In genomic region chr4:67700874-67701850, GRCh38 we compare ENCODE assay signal across 8 cellular contexts. TPM values are rescaled to one million over a fixed set of nuclear protein-coding genes. Genes with fewer than 3 reads are reported as not detected.
DNase-seq lines count a peak whose midpoint lies in the region; ATAC-seq and TF ChIP-seq lines count a peak whose summit lies in the region.

Gene UBA6 (minus strand): TSS chr4:67701155. CDS start chr4:67701119, 36 bp downstream.

- H3K18ac ChIP-seq in IMR-90 (ENCODE audit: low read depth, low read length) = peak within 1 kb of the TSS; percentile 33

- peaks cover 6% of the 10 kb centered on the region; the same call in 1 of the 2 replicates for H3K4me1 ChIP-seq in IMR-90 (ENCODE audit: control insufficient read depth, insufficient read depth, low read length)
- H3K4me1 ChIP-seq in OCI-LY7 (ENCODE audit: insufficient read depth, low read length, poor library complexity, severe bottlenecking) = peaks cover 34% of the 10 kb centered on the region

- in situ Hi-C loops in IMR-90 (cut with MboI; ENCODE audit: low sequenced_read_pairs) = no loop called here

- peak within 1 kb of the TSS; percentile 90 for H3K56ac ChIP-seq in IMR-90 (ENCODE audit: extremely low read depth, insufficient read depth, low read length)

- 0 out of 2 replicates have a peak, but pooled peaks have one; percentile 14 for TF ChIP-seq RAD21 in IMR-90 (IDR thresholded peaks at IDR 0.05; ENCODE audit: low read length)

- H3K4me3 ChIP-seq in IMR-90 (ENCODE audit: insufficient read depth, low read depth, low read length) (peak within 1 kb of the TSS; percentile 86), OCI-LY7 (ENCODE audit: low read depth, low read length, poor library complexity, severe bottlenecking) (peak within 1 kb of the TSS; percentile 90)

- H3K79me1 ChIP-seq in IMR-90 (ENCODE audit: low read depth in 1 of 2, low read length in 2 of 2) = peaks cover 5 to 35% of the 10 kb centered on the region in 2 experiments

- TF ChIP-seq CTCF in IMR-90 (conservative IDR thresholded peaks at IDR 0.05; ENCODE audit: low read depth, low read length) (peak; percentile 45), OCI-LY7 (conservative IDR thresholded peaks at IDR 0.05; ENCODE audit: low read length) (peak; percentile 74)

- H2BK20ac ChIP-seq in IMR-90 (ENCODE audit: low read depth, low read length) = peak within 1 kb of the TSS; percentile 60; the same call in 1 of the 2 replicates

- H3K36me3 ChIP-seq in IMR-90 (ENCODE audit: control insufficient read depth, insufficient read depth, low read length) (no peaks in the 10 kb centered on the region; the same call in 1 of the 2 replicates), OCI-LY7 (ENCODE audit: insufficient read depth, low read length) (peaks cover 53% of the 10 kb centered on the region)

- H3K14ac ChIP-seq in IMR-90 (replicated peaks; ENCODE audit: low read depth, low read length) = peak within 1 kb of the TSS; percentile 88

- CTCF ChIA-PET in IMR-90 (lab: Yijun Ruan, JAX) (interaction anchor here (0.5 to 1.1 kb wide), 3 partner anchors 10 to 66 kb away, joined by 3 to 4 read pairs (median 3); no protein-coding TSS in a partner anchor), OCI-LY7 (lab: Charles Lee; ENCODE audit: unreplicated experiment) (interaction anchor here (1.0 kb wide), 1 partner anchor 155 kb away, joined by 3 read pairs; no protein-coding TSS in a partner anchor)

- H3K4ac ChIP-seq in IMR-90 (ENCODE audit: low read depth, low read length) = peak within 1 kb of the TSS; percentile 82

- no peak within 1 kb of the TSS for H2BK15ac ChIP-seq in IMR-90 (ENCODE audit: low read depth, low read length)

- H3K79me2 ChIP-seq in OCI-LY7 (ENCODE audit: insufficient read depth, low read depth, low read length) = peaks cover 84% of the 10 kb centered on the region

- H2AFZ ChIP-seq in IMR-90 (replicated peaks; ENCODE audit: low read length, poor library complexity) = peak within 1 kb of the TSS; percentile 96
- peak within 1 kb of the TSS; percentile 96 for H2AFZ ChIP-seq in OCI-LY7 (ENCODE audit: low read length)

- H3K9me3 ChIP-seq in IMR-90 (ENCODE audit: control insufficient read depth, insufficient read depth, low read length) = no peaks in the 10 kb centered on the region
- H3K9me3 ChIP-seq in OCI-LY7 (ENCODE audit: low read length) = peaks cover 27% of the 10 kb centered on the region

- H4K20me1 ChIP-seq in IMR-90 (ENCODE audit: insufficient read depth, low read length) = no peaks in the 10 kb centered on the region
- no peaks in the 10 kb centered on the region for H4K20me1 ChIP-seq in OCI-LY7 (ENCODE audit: insufficient read depth, low read length)

- H3K23ac ChIP-seq in IMR-90 (ENCODE audit: low read depth, low read length) = peak within 1 kb of the TSS; percentile 72

- H3K9me2 ChIP-seq in OCI-LY7 (ENCODE audit: insufficient read depth, low read length) = no peaks in the 10 kb centered on the region

- ATAC-seq in GM21528 (IDR thresholded peaks at IDR 0.05; ENCODE audit: low FRiP score, unreplicated experiment) = peak; percentile 99
- ATAC-seq in IMR-90 (ENCODE audit: low read depth) = peak; percentile 98

- TSS peak; percentile 89 for BruUV-seq in IMR-90 (replicated peaks; lab: Mats Ljungman, UMichigan)
- BruUV-seq in OCI-LY7 (replicated peaks; lab: Mats Ljungman, UMichigan) = TSS peak; percentile 89

- peak within 1 kb of the TSS; percentile 70; the same call in 1 of the 2 replicates for H2BK120ac ChIP-seq in IMR-90 (ENCODE audit: low read depth, low read length)

- H4K5ac ChIP-seq in IMR-90 (ENCODE audit: low read depth, low read length) = peak within 1 kb of the TSS; percentile 67

- H2BK5ac ChIP-seq in IMR-90 (ENCODE audit: low read depth, low read length, poor library complexity, severe bottlenecking) = peak within 1 kb of the TSS; percentile 78

- TF ChIP-seq POLR2A in IMR-90 (IDR thresholded peaks at IDR 0.05; ENCODE audit: low read depth, low read length) = peak; percentile 82

- peaks cover 2% of the 10 kb centered on the region; the same call in 1 of the 2 replicates for H3K9me1 ChIP-seq in IMR-90 (ENCODE audit: insufficient read depth, low read length)

- peak; percentile 91 for DNase-seq in DMS153 (lab: John Stamatoyannopoulos, UW)
- peak; percentile 96 for DNase-seq in IMR-90
- peak; percentile 98 for DNase-seq in OCI-LY7 (ENCODE audit: low spot score)
- DNase-seq in activated T-cell treated with anti-CD3 and anti-CD28 coated beads for 1 hour (ENCODE audit: low read depth) = peak; percentile 91
- peak; percentile 79 for DNase-seq in epidermal melanocyte (ENCODE audit: insufficient read length, low spot score)
- peak; percentile 82 for DNase-seq in middle frontal gyrus (ENCODE audit: extremely low spot score, low spot score)
- peak; percentile 94 for DNase-seq in stimulated activated CD8-positive, alpha-beta memory T cell treated with anti-CD3 and anti-CD28 coated beads, Interleukin-2, amount 100 ng/mL, for 48 hours (ENCODE audit: low read depth in 2 of 2)

- dilution Hi-C loops in IMR-90 (cut with HindIII; ENCODE audit: low sequenced_read_pairs, unreplicated experiment) = no loop called here

- 10% methylated on average over 2 of the region's 55 CpGs; no CpG with 5 or more reads in 1 of the 2 experiments for WGBS in IMR-90 (ENCODE audit: extremely low coverage in 2 of 2, insufficient read length in 1 of 2), 2 experiments

- H3K27ac ChIP-seq in IMR-90 (ENCODE audit: insufficient read depth, low read length) (peak within 1 kb of the TSS; percentile 80), OCI-LY7 (ENCODE audit: low read depth, low read length, poor library complexity, severe bottlenecking) (peak within 1 kb of the TSS; percentile 65)

- H2AK9ac ChIP-seq in IMR-90 (replicated peaks; ENCODE audit: low read depth, low read length, poor library complexity) = peak within 1 kb of the TSS; percentile 83

- intact Hi-C loops in IMR-90 (cut with micrococcal nuclease) = no loop called here
- intact Hi-C loops in OCI-LY7 (cut with micrococcal nuclease; ENCODE audit: unreplicated experiment) = loop anchor here (1.0 kb wide), 2 partner anchors 126 to 152 kb away; no protein-coding TSS in a partner anchor

- H4K91ac ChIP-seq in IMR-90 (ENCODE audit: insufficient read depth, low read depth, low read length) = peak within 1 kb of the TSS; percentile 41

- H3K4me2 ChIP-seq in IMR-90 (ENCODE audit: low read depth, low read length) (peak within 1 kb of the TSS; percentile 99), OCI-LY7 (ENCODE audit: low read length) (peak within 1 kb of the TSS; percentile 90)

- peak within 1 kb of the TSS; percentile 87 for H3K9ac ChIP-seq in IMR-90 (ENCODE audit: low read depth, low read length)

- peak within 1 kb of the TSS; percentile 58 to 98 for H4K8ac ChIP-seq in IMR-90 (ENCODE audit: low read depth in 2 of 2, low read length in 2 of 2)

- H2AK5ac ChIP-seq in IMR-90 (ENCODE audit: low read depth, low read length) = no peak within 1 kb of the TSS

- POLR2A ChIA-PET in IMR-90 (lab: Charles Lee; ENCODE audit: unreplicated experiment) = no interaction called here
- POLR2A ChIA-PET in OCI-LY7 (lab: Charles Lee) = interaction anchor here (0.5 to 2.1 kb wide), 17 partner anchors 14 to 242 kb away, joined by 3 to 9 read pairs (median 4); partner anchors contain the start of gene STAP1

- no peaks in the 10 kb centered on the region for H3K27me3 ChIP-seq in IMR-90 (ENCODE audit: control insufficient read depth, insufficient read depth, low read length)

TF ChIP-seq in IMR-90, 13 proteins besides CTCF, POLR2A, EP300 and RAD21:
- peak; percentile 10; the same call in 1 of the 2 replicates for TF ChIP-seq USF2 (IDR thresholded peaks at IDR 0.05; ENCODE audit: low read depth, low read length)
- peak; percentile 44; the same call in 1 of the 2 replicates for TF ChIP-seq BHLHE40 (IDR thresholded peaks at IDR 0.05; ENCODE audit: low read depth, low read length)
- peak; percentile 93 for TF ChIP-seq RCOR1 (IDR thresholded peaks at IDR 0.05; ENCODE audit: insufficient replicate concordance, low read length)
- TF ChIP-seq FOS (IDR thresholded peaks at IDR 0.05; ENCODE audit: low read depth, low read length) = 0 out of 2 replicates have a peak, but pooled peaks have one; percentile 11
- TF ChIP-seq ELK1 (IDR thresholded peaks at IDR 0.05; ENCODE audit: borderline replicate concordance, low read depth, low read length) = no peak
- peak; percentile 58; the same call in 1 of the 2 replicates for TF ChIP-seq MAZ (IDR thresholded peaks at IDR 0.05; ENCODE audit: borderline replicate concordance, low read depth, low read length)
- TF ChIP-seq MAFK (IDR thresholded peaks at IDR 0.05; ENCODE audit: low read depth, low read length) = no peak
- TF ChIP-seq MXI1 (IDR thresholded peaks at IDR 0.05; ENCODE audit: borderline replicate concordance, low read depth, low read length) = peak; percentile 94

RNA-seq across cellular contexts. Expression of gene UBA6, which starts in this region (rescaled TPM):
- total RNA-seq in IMR-90 (2012; rRNA removed) (268 and 454 TPM in 2 replicates), OCI-LY7 (2022) (92.4 and 92.7 TPM in 2 replicates)
- polyA plus RNA-seq in IMR-90 (2012; rRNA removed) = 26.8 and 29.2 TPM in 2 replicates
- polyA plus RNA-seq in IMR-90 (2012; cell fraction: cytosol; rRNA removed) = 8.9 and 10.6 TPM in 2 replicates
- polyA plus RNA-seq in IMR-90 (2012; cell fraction: nucleus; rRNA removed; ENCODE audit: low replicate concordance) = 9.2 and 38.5 TPM in 2 replicates
- total RNA-seq in OCI-LY7 (2014; rRNA removed; shearing (Covaris generic)) = 40.6 and 49.3 TPM in 2 replicates

Comparison
In these comparisons a context has a peak if more than half of its experiments do, and no peak if none do; other contexts are left out.
1. Peak in every context shown above with its lines: DNase-seq, ATAC-seq, H3K4me3 ChIP-seq and H3K27ac ChIP-seq.